Comparison of ENCODE assay signal across 15 cellular contexts in genomic region chr5:16345454-16345853, GRCh38.
DNase-seq lines count a peak whose midpoint lies in the region; TF ChIP-seq lines count a peak whose summit lies in the region.
"Had no signal": no experiment of that assay in that cellular context is flagged by ENCODE, and none has a peak within 500 bp of the region (broad histone marks: within the 10 kb centered on the region; RNA-seq: fewer than 3 reads in every experiment).

No MANE protein-coding gene starts in this region.

- no peak overlapping the region for H3K27ac ChIP-seq in 22Rv1
- H3K27ac ChIP-seq: KMS-11, parathyroid adenoma, thoracic aorta had no signal

- TF ChIP-seq CTCF in 22Rv1 (IDR thresholded peaks at IDR 0.05), result peak; percentile 28
- TF ChIP-seq CTCF in epithelial cell of proximal tubule (conservative IDR thresholded peaks at IDR 0.05; ENCODE audit: low read depth, low read length), result peak; percentile 24

- no peak overlapping the region for H3K4me3 ChIP-seq in epithelial cell of proximal tubule (ENCODE audit: low read depth, low read length)
- H3K4me3 ChIP-seq: thoracic aorta had no signal

- DNase-seq in EH (ENCODE audit: low read depth) (peak; percentile 3), NCI-H69 (lab: John Stamatoyannopoulos, UW) (peak; percentile 67), epithelial cell of proximal tubule (ENCODE audit: low read depth) (no peak), 8988T (no peak), midbrain (lab: John Stamatoyannopoulos, UW) (no peak)
- no peak for DNase-seq in stimulated activated CD4-positive, alpha-beta T cell treated with anti-CD3 and anti-CD28 coated beads, Interleukin-1b, Interleukin-23, amount 100 ng/mL, for 48 hours
- no peak for DNase-seq in activated naive CD4-positive, alpha-beta T cell treated with anti-CD3 and anti-CD28 coated beads, Interleukin-2, amount 50 U/mL, for 16 hours
- DNase-seq: activated CD8-positive, alpha-beta memory T cell treated with anti-CD3 and anti-CD28 coated beads, Interleukin-2, amount 10 ng/mL, durations not matched to agents 7 days and 5 days; effector memory CD4-positive, alpha-beta T cell; NCI-H1694 treated with DMSO at 0.1 percent for 48 hours; NCI-H774 had no signal

Comparison
In these comparisons a context has a peak if more than half of its experiments do, and no peak if none do; other contexts are left out.
1. DNase-seq: peak in EH (single experiment) and NCI-H69 (single experiment); none in epithelial cell of proximal tubule (single experiment), 8988T (single experiment), midbrain (single experiment), stimulated activated CD4-positive, alpha-beta T cell treated with anti-CD3 and anti-CD28 coated beads, Interleukin-1b, Interleukin-23, amount 100 ng/mL, for 48 hours (single experiment) and activated naive CD4-positive, alpha-beta T cell treated with anti-CD3 and anti-CD28 coated beads, Interleukin-2, amount 50 U/mL, for 16 hours (single experiment).